ENCODE assay signal across 20 cellular contexts in genomic region chr4:86484241-86484640, GRCh38.
DNase-seq lines count a peak whose midpoint lies in the region; ATAC-seq and TF ChIP-seq lines count a peak whose summit lies in the region.
"Had no signal": no experiment of that assay in that cellular context is flagged by ENCODE, and none has a peak within 500 bp of the region (broad histone marks: within the 10 kb centered on the region; RNA-seq: fewer than 3 reads in every experiment).

No MANE protein-coding gene starts in this region.

- WGBS in HUES64: 88% methylated on average over 3 of the region's 3 CpGs
- WGBS in adrenal gland, 4 donors: 83 to 91% (median 88%) methylated on average over 3 of the region's 3 CpGs

- no peaks in the 10 kb centered on the region for H3K9me3 ChIP-seq in A673 (ENCODE audit: low read depth, low read length, poor library complexity, severe bottlenecking)
- H3K9me3 ChIP-seq in HUES64 (ENCODE audit: insufficient read depth, low read depth, low read length): no peaks in the 10 kb centered on the region
- H3K9me3 ChIP-seq in adrenal gland (replicated peaks in 1 of 3): no peaks in the 10 kb centered on the region

- H3K27me3 ChIP-seq in A673 (replicated peaks; ENCODE audit: insufficient read depth, low read depth, low read length, poor library complexity): no peaks in the 10 kb centered on the region
- H3K27me3 ChIP-seq in HUES64 (ENCODE audit: insufficient read depth, low read length): no peaks in the 10 kb centered on the region
- no peaks in the 10 kb centered on the region for H3K27me3 ChIP-seq in adrenal gland

- no peak for TF ChIP-seq POLR2A in adrenal gland (IDR thresholded peaks at IDR 0.05)

- H3K9ac ChIP-seq in HUES64 (ENCODE audit: low read depth, low read length): no peak overlapping the region

- DNase-seq in A673 (ENCODE audit: low spot score): no peak
- peak; percentile 51 for DNase-seq in astrocyte of the cerebellum (ENCODE audit: low read depth)
- no peak for DNase-seq in activated T-cell treated with anti-CD3 and anti-CD28 coated beads, Interleukin-2, amount 50 U/mL, for 24 hours
- no peak for DNase-seq in NCI-H2227 (lab: John Stamatoyannopoulos, UW; ENCODE audit: unreplicated experiment)
- DNase-seq in adrenal gland: no peak
- DNase-seq: activated B cell treated with CpG ODN at 0.5 μM for 24 hours; CD4-positive, CD25-positive, alpha-beta regulatory T cell; DMS53; effector memory CD4-positive, alpha-beta T cell; NCI-H446 treated with DMSO at 0.1 percent for 48 hours; nephron progenitor cell; retina; stimulated activated naive CD8-positive, alpha-beta T cell treated with anti-CD3 and anti-CD28 coated beads, Interleukin-15, Interleukin-2, amounts not matched to agents 100 U/mL and 50 U/mL, for 24 hours; T-helper 17 cell; trophoblast cell had no signal

- no peaks in the 10 kb centered on the region for H3K36me3 Mint-ChIP-seq in activated T-cell treated with anti-CD3 and anti-CD28 coated beads, Interleukin-2, amount 50 U/mL, for 24 hours (ENCODE audit: low read depth)
- H3K36me3 Mint-ChIP-seq: CD4-positive, CD25-positive, alpha-beta regulatory T cell; memory B cell had no signal

- H3K27ac Mint-ChIP-seq in activated T-cell treated with anti-CD3 and anti-CD28 coated beads, Interleukin-2, amount 50 U/mL, for 24 hours: no peak overlapping the region
- H3K27ac Mint-ChIP-seq: activated B cell treated with CpG ODN at 0.5 μM for 24 hours; CD4-positive, CD25-positive, alpha-beta regulatory T cell; memory B cell; T-helper 17 cell had no signal

- peaks cover 7% of the 10 kb centered on the region for H3K4me1 Mint-ChIP-seq in activated T-cell treated with anti-CD3 and anti-CD28 coated beads, Interleukin-2, amount 50 U/mL, for 24 hours (ENCODE audit: low read depth)
- H3K4me1 Mint-ChIP-seq: CD4-positive, CD25-positive, alpha-beta regulatory T cell; central memory CD8-positive, alpha-beta T cell; memory B cell; nephron progenitor cell had no signal

- H3K9me3 Mint-ChIP-seq in activated T-cell treated with anti-CD3 and anti-CD28 coated beads, Interleukin-2, amount 50 U/mL, for 24 hours: no peaks in the 10 kb centered on the region
- H3K9me3 Mint-ChIP-seq: activated B cell treated with CpG ODN at 0.5 μM for 24 hours; central memory CD8-positive, alpha-beta T cell; memory B cell had no signal

- H3K4me1 ChIP-seq in A673 (ENCODE audit: insufficient read depth, low read length, poor library complexity, severe bottlenecking): peaks cover 42% of the 10 kb centered on the region
- peaks cover 50% of the 10 kb centered on the region for H3K4me1 ChIP-seq in HUES64 (ENCODE audit: insufficient read depth, low read length)
- H3K4me1 ChIP-seq in adrenal gland (replicated peaks in 1 of 2): peaks cover 0 to 7% of the 10 kb centered on the region in 2 donors

- no peak overlapping the region for H3K4me3 Mint-ChIP-seq in activated T-cell treated with anti-CD3 and anti-CD28 coated beads, Interleukin-2, amount 50 U/mL, for 24 hours
- H3K4me3 Mint-ChIP-seq: activated B cell treated with CpG ODN at 0.5 μM for 24 hours; CD4-positive, CD25-positive, alpha-beta regulatory T cell; central memory CD8-positive, alpha-beta T cell; memory B cell; T-helper 17 cell had no signal

- in situ Hi-C loops in astrocyte of the cerebellum (cut with HindIII; ENCODE audit: low sequenced_read_pairs): no loop called here

- H3K4me3 ChIP-seq in A673 (ENCODE audit: low read depth, low read length, poor library complexity, severe bottlenecking): no peak overlapping the region
- H3K4me3 ChIP-seq in HUES64 (ENCODE audit: low read length): no peak overlapping the region
- no peak overlapping the region for H3K4me3 ChIP-seq in astrocyte of the cerebellum (ENCODE audit: low read depth, low read length)
- H3K4me3 ChIP-seq in adrenal gland: no peak overlapping the region

- no peaks in the 10 kb centered on the region for H3K27me3 Mint-ChIP-seq in activated T-cell treated with anti-CD3 and anti-CD28 coated beads, Interleukin-2, amount 50 U/mL, for 24 hours
- H3K27me3 Mint-ChIP-seq: activated B cell treated with CpG ODN at 0.5 μM for 24 hours; central memory CD8-positive, alpha-beta T cell; memory B cell; T-helper 17 cell had no signal

- ATAC-seq in GM21723 (IDR thresholded peaks at IDR 0.05; ENCODE audit: unreplicated experiment) (peak; percentile 59), GM19397 (IDR thresholded peaks at IDR 0.05; ENCODE audit: unreplicated experiment) (no peak)
- ATAC-seq: stimulated activated naive CD8-positive, alpha-beta T cell treated with anti-CD3 and anti-CD28 coated beads, Interleukin-15, Interleukin-2, amounts not matched to agents 100 U/mL and 50 U/mL, for 24 hours; T-helper 17 cell had no signal

- TF ChIP-seq CTCF in A673 (conservative IDR thresholded peaks at IDR 0.05; ENCODE audit: low read depth, low read length) (no peak), astrocyte of the cerebellum (IDR thresholded peaks at IDR 0.05; ENCODE audit: low read depth, low read length, missing control alignments) (no peak), adrenal gland (IDR thresholded peaks at IDR 0.05) (no peak)

- peak overlapping the region; percentile 47 for H3K27ac ChIP-seq in A673 (ENCODE audit: low read depth, low read length, poor library complexity, severe bottlenecking)
- peak overlapping the region; percentile 95 for H3K27ac ChIP-seq in HUES64 (ENCODE audit: low read depth, low read length)
- H3K27ac ChIP-seq in adrenal gland: no peak overlapping the region

- BruUV-seq in A673 (replicated peaks; lab: Mats Ljungman, UMichigan): no TSS peak

- CTCF ChIA-PET in A673 (lab: Charles Lee): no interaction called here

- intact Hi-C loops in A673 (cut with micrococcal nuclease; ENCODE audit: unreplicated experiment) (no loop called here), adrenal gland (cut with DNase I) (no loop called here)

- POLR2A ChIA-PET in A673 (lab: Charles Lee; ENCODE audit: low non-redundant PET): no interaction called here

- no peaks in the 10 kb centered on the region for H3K36me3 ChIP-seq in A673 (ENCODE audit: insufficient read depth, low read length, poor library complexity, severe bottlenecking)
- H3K36me3 ChIP-seq in HUES64 (ENCODE audit: insufficient read depth, low read length): no peaks in the 10 kb centered on the region
- H3K36me3 ChIP-seq in adrenal gland (replicated peaks in 1 of 2): no peaks in the 10 kb centered on the region

Comparison
In these comparisons a context has a peak if more than half of its experiments do, and no peak if none do; other contexts are left out.
1. H3K27ac ChIP-seq: peak in A673 (single experiment) and HUES64 (single experiment); none in adrenal gland (0 of 5).